Comparison of ENCODE assay signal across 1 cellular context in the genomic region with DNA sequence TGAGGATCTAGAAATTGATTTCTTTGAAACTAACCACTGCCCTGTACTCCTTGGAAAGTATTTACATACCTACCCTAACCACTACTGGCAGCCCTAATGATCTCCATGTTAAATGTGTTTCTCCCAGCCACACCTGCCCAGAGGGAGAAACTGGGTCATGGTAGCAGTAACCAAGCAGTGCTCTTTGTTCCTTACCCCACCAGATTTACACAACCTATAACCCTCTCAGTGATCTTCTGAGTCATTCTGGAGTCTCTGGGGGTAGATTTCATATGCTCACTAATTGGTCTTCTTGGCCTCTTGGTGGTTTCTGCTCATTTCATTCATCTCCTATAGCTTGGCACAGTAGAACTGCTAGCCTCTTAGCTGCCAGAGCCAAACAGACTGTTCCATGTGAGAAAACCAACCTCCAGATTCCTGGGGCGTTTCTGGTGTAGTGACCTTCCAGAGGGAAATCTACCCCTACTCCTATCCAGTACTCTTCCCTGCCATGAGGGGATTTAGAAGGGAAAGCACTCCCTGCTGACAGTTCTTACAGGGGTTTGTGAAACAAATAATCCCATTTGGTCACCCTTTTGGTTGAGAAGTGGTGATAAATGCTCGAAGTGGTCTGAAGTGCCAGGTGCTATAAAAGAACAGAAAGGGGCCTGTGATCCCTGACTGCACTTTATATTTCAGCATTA.
TF ChIP-seq lines count a peak whose summit lies in the region.

No MANE protein-coding gene starts in this region.

TF ChIP-seq in GM12878, 131 proteins besides CTCF, POLR2A, EP300 and RAD21 (continued from another document):
- TF ChIP-seq, protein P1, sequence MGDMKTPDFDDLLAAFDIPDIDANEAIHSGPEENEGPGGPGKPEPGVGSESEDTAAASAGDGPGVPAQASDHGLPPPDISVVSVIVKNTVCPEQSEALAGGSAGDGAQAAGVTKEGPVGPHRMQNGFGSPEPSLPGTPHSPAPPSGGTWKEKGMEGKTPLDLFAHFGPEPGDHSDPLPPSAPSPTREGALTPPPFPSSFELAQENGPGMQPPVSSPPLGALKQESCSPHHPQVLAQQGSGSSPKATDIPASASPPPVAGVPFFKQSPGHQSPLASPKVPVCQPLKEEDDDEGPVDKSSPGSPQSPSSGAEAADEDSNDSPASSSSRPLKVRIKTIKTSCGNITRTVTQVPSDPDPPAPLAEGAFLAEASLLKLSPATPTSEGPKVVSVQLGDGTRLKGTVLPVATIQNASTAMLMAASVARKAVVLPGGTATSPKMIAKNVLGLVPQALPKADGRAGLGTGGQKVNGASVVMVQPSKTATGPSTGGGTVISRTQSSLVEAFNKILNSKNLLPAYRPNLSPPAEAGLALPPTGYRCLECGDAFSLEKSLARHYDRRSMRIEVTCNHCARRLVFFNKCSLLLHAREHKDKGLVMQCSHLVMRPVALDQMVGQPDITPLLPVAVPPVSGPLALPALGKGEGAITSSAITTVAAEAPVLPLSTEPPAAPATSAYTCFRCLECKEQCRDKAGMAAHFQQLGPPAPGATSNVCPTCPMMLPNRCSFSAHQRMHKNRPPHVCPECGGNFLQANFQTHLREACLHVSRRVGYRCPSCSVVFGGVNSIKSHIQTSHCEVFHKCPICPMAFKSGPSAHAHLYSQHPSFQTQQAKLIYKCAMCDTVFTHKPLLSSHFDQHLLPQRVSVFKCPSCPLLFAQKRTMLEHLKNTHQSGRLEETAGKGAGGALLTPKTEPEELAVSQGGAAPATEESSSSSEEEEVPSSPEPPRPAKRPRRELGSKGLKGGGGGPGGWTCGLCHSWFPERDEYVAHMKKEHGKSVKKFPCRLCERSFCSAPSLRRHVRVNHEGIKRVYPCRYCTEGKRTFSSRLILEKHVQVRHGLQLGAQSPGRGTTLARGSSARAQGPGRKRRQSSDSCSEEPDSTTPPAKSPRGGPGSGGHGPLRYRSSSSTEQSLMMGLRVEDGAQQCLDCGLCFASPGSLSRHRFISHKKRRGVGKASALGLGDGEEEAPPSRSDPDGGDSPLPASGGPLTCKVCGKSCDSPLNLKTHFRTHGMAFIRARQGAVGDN (IDR thresholded peaks at IDR 0.05) = 0 out of 2 replicates have a peak, but pooled peaks have one; percentile 28
- TF ChIP-seq TCF3 (IDR thresholded peaks at IDR 0.05; ENCODE audit: borderline replicate concordance, insufficient read depth, low read depth, low read length) (no peak), YBX1 (IDR thresholded peaks at IDR 0.05) (no peak), GABPA (IDR thresholded peaks at IDR 0.05; ENCODE audit: low read depth) (no peak), ZNF274 (IDR thresholded peaks at IDR 0.05; ENCODE audit: insufficient read depth, insufficient read length) (no peak), SMC3 (IDR thresholded peaks at IDR 0.05; ENCODE audit: borderline replicate concordance, low read length) (no peak), CREB1 (IDR thresholded peaks at IDR 0.05; ENCODE audit: low read depth) (no peak), KAT2A (conservative IDR thresholded peaks at IDR 0.05; ENCODE audit: control insufficient read depth, low read depth, low read length) (no peak)
- TF ChIP-seq, protein P2, sequence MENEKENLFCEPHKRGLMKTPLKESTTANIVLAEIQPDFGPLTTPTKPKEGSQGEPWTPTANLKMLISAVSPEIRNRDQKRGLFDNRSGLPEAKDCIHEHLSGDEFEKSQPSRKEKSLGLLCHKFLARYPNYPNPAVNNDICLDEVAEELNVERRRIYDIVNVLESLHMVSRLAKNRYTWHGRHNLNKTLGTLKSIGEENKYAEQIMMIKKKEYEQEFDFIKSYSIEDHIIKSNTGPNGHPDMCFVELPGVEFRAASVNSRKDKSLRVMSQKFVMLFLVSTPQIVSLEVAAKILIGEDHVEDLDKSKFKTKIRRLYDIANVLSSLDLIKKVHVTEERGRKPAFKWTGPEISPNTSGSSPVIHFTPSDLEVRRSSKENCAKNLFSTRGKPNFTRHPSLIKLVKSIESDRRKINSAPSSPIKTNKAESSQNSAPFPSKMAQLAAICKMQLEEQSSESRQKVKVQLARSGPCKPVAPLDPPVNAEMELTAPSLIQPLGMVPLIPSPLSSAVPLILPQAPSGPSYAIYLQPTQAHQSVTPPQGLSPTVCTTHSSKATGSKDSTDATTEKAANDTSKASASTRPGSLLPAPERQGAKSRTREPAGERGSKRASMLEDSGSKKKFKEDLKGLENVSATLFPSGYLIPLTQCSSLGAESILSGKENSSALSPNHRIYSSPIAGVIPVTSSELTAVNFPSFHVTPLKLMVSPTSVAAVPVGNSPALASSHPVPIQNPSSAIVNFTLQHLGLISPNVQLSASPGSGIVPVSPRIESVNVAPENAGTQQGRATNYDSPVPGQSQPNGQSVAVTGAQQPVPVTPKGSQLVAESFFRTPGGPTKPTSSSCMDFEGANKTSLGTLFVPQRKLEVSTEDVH (IDR thresholded peaks at IDR 0.05; ENCODE audit: low read depth, partially characterized antibody) = no peak
- TF ChIP-seq, protein P3, sequence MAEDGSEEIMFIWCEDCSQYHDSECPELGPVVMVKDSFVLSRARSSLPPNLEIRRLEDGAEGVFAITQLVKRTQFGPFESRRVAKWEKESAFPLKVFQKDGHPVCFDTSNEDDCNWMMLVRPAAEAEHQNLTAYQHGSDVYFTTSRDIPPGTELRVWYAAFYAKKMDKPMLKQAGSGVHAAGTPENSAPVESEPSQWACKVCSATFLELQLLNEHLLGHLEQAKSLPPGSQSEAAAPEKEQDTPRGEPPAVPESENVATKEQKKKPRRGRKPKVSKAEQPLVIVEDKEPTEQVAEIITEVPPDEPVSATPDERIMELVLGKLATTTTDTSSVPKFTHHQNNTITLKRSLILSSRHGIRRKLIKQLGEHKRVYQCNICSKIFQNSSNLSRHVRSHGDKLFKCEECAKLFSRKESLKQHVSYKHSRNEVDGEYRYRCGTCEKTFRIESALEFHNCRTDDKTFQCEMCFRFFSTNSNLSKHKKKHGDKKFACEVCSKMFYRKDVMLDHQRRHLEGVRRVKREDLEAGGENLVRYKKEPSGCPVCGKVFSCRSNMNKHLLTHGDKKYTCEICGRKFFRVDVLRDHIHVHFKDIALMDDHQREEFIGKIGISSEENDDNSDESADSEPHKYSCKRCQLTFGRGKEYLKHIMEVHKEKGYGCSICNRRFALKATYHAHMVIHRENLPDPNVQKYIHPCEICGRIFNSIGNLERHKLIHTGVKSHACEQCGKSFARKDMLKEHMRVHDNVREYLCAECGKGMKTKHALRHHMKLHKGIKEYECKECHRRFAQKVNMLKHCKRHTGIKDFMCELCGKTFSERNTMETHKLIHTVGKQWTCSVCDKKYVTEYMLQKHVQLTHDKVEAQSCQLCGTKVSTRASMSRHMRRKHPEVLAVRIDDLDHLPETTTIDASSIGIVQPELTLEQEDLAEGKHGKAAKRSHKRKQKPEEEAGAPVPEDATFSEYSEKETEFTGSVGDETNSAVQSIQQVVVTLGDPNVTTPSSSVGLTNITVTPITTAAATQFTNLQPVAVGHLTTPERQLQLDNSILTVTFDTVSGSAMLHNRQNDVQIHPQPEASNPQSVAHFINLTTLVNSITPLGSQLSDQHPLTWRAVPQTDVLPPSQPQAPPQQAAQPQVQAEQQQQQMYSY (CRISPR knock-in tag; IDR thresholded peaks at IDR 0.05) = no peak
